In genomic region chr15:75306188-75306587, GRCh38 we compare ENCODE assay signal across 8 cellular contexts. TPM values are rescaled to one million over a fixed set of nuclear protein-coding genes. Genes with fewer than 3 reads are reported as not detected.
"Had no signal": no experiment of that assay in that cellular context is flagged by ENCODE, and none has a peak within 500 bp of the region (broad histone marks: within the 10 kb centered on the region; RNA-seq: fewer than 3 reads in every experiment).

No MANE protein-coding gene starts in this region.

- H3K9ac ChIP-seq: GM23248 had no signal

- H3K4me3 ChIP-seq: GM23248, K562 had no signal

- H3K27ac ChIP-seq: GM23248 had no signal

- DNase-seq: GM23248, GOT3, H7, HCEC 1CT, IMR-90 had no signal

RNA-seq across cellular contexts. Expression of gene GOLGA6D, which starts 23.6 kb away (rescaled TPM):
- total RNA-seq: GM23248, H4, IMR-90, K562 had no signal
- polyA plus RNA-seq: GM23248, IMR-90, K562 had no signal

RNA-seq across cellular contexts. Expression of gene GOLGA6C, which starts 48.1 kb away (rescaled TPM):
- total RNA-seq: GM23248, H4, HT-29, IMR-90, K562 had no signal
- polyA plus RNA-seq: GM23248, IMR-90, K562 had no signal
